37 cellular contexts compared by ENCODE assay signal in the genomic region with DNA sequence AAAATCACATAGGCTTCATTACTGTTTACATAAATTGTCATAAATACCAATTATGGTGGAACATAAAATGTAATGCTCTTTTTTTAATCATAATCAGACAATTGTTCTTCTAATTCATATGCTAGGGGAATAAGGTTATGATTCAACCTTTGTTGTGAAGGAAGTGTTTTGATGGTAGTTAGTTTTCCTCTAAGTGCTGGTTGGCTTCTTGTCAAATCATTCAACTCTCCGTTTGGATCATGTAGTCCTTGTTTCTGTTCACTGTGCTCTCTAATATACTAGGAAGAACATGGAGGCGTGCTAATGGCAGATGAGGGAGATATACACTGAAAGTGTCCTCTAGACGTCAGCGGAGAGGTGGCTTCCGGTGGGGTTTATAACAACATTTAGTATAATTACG.
"Had no signal": no experiment of that assay in that cellular context is flagged by ENCODE, and none has a peak within 500 bp of the region (broad histone marks: within the 10 kb centered on the region; RNA-seq: fewer than 3 reads in every experiment).

No MANE protein-coding gene starts in this region.

- H3K36me3 ChIP-seq: MG63 had no signal

- H2AFZ ChIP-seq: PC-9 had no signal

- FAIRE-seq: bronchial epithelial cell, RCC 7860 had no signal

- H3K27me3 ChIP-seq: MG63 had no signal

- H3K27me3 Mint-ChIP-seq: activated B cell treated with CpG ODN at 0.5 μM for 24 hours; activated CD4-positive, alpha-beta memory T cell treated with anti-CD3 and anti-CD28 coated beads for 36 hours; activated CD8-positive, alpha-beta memory T cell treated with anti-CD3 and anti-CD28 coated beads, Interleukin-2, amount 10 ng/mL, durations not matched to agents 7 days and 5 days; activated naive CD4-positive, alpha-beta T cell treated with anti-CD3 and anti-CD28 coated beads, Interleukin-2, amount 10 ng/mL, durations not matched to agents 7 days and 5 days; activated naive CD8-positive, alpha-beta T cell; activated naive CD8-positive, alpha-beta T cell treated with anti-CD3 and anti-CD28 coated beads, Interleukin-2, amount 50 U/mL, for 24 hours had no signal

- DNase-seq: activated B cell treated with CpG ODN at 0.5 μM for 24 hours; activated CD4-positive, alpha-beta memory T cell treated with anti-CD3 and anti-CD28 coated beads for 36 hours; activated CD4-positive, alpha-beta T cell treated with anti-CD3 and anti-CD28 coated beads for 4 hours; activated CD4-positive, alpha-beta T cell treated with anti-CD3 and anti-CD28 coated beads, Interleukin-2, amount 50 U/mL, for 1 hour; activated CD4-positive, CD25-positive, alpha-beta regulatory T cell treated with anti-CD3 and anti-CD28 coated beads, Interleukin-2, amount 50 U/mL, for 72 hours; activated CD8-positive, alpha-beta memory T cell treated with anti-CD3 and anti-CD28 coated beads for 24 hours; activated CD8-positive, alpha-beta memory T cell treated with anti-CD3 and anti-CD28 coated beads, Interleukin-2, amount 10 ng/mL, durations not matched to agents 7 days and 5 days; activated CD8-positive, alpha-beta memory T cell treated with anti-CD3 and anti-CD28 coated beads, Interleukin-2, amount 50 U/mL, for 48 hours; activated effector memory CD4-positive, alpha-beta T cell treated with Interleukin-2 at 50 U/mL for 16 hours; activated naive CD4-positive, alpha-beta T cell treated with anti-CD3 and anti-CD28 coated beads, Interleukin-2, amount 10 ng/mL, durations not matched to agents 7 days and 5 days; activated naive CD8-positive, alpha-beta T cell treated with anti-CD3 and anti-CD28 coated beads, Interleukin-2, amount 50 U/mL, for 24 hours; activated T-cell treated with anti-CD3 and anti-CD28 coated beads, Interleukin-2, amount 50 U/mL, for 48 hours; anterior cingulate cortex; caudate nucleus; Kasumi-1; KG1; MG63; NCI-H1048; NCI-H1105 treated with DMSO at 0.1 percent for 48 hours; NCI-H1436; NCI-H187; NCI-H2029 treated with DMSO at 0.1 percent for 48 hours; NCI-H226; NCI-H446 treated with DMSO at 0.1 percent for 48 hours; NCI-H524; PC-9; SIG-M5; SW 1271; T-helper 1 cell; T-helper 2 cell; T-helper 9 cell had no signal

- H3K4me1 Mint-ChIP-seq: activated B cell treated with CpG ODN at 0.5 μM for 24 hours; activated CD8-positive, alpha-beta memory T cell treated with anti-CD3 and anti-CD28 coated beads, Interleukin-2, amount 10 ng/mL, durations not matched to agents 7 days and 5 days; activated naive CD4-positive, alpha-beta T cell treated with anti-CD3 and anti-CD28 coated beads, Interleukin-2, amount 10 ng/mL, durations not matched to agents 7 days and 5 days; activated naive CD8-positive, alpha-beta T cell treated with anti-CD3 and anti-CD28 coated beads, Interleukin-2, amount 50 U/mL, for 24 hours had no signal

- H3K27ac Mint-ChIP-seq: activated B cell treated with CpG ODN at 0.5 μM for 24 hours; activated CD4-positive, alpha-beta memory T cell treated with anti-CD3 and anti-CD28 coated beads for 36 hours; activated CD8-positive, alpha-beta memory T cell treated with anti-CD3 and anti-CD28 coated beads, Interleukin-2, amount 10 ng/mL, durations not matched to agents 7 days and 5 days; activated naive CD4-positive, alpha-beta T cell treated with anti-CD3 and anti-CD28 coated beads, Interleukin-2, amount 10 ng/mL, durations not matched to agents 7 days and 5 days; activated naive CD8-positive, alpha-beta T cell; activated naive CD8-positive, alpha-beta T cell treated with anti-CD3 and anti-CD28 coated beads, Interleukin-2, amount 50 U/mL, for 24 hours; brain had no signal

- H3K9me3 ChIP-seq: MG63 had no signal

- H3K4me3 ChIP-seq: MG63, PC-9 had no signal

- H3K4me3 Mint-ChIP-seq: activated B cell treated with CpG ODN at 0.5 μM for 24 hours; activated CD4-positive, alpha-beta memory T cell treated with anti-CD3 and anti-CD28 coated beads for 36 hours; activated CD8-positive, alpha-beta memory T cell treated with anti-CD3 and anti-CD28 coated beads, Interleukin-2, amount 10 ng/mL, durations not matched to agents 7 days and 5 days; activated naive CD4-positive, alpha-beta T cell treated with anti-CD3 and anti-CD28 coated beads, Interleukin-2, amount 10 ng/mL, durations not matched to agents 7 days and 5 days; activated naive CD8-positive, alpha-beta T cell; activated naive CD8-positive, alpha-beta T cell treated with anti-CD3 and anti-CD28 coated beads, Interleukin-2, amount 50 U/mL, for 24 hours; brain had no signal

- H3K4me2 ChIP-seq: PC-9 had no signal

- H3K9me3 Mint-ChIP-seq: activated naive CD8-positive, alpha-beta T cell treated with anti-CD3 and anti-CD28 coated beads, Interleukin-2, amount 50 U/mL, for 24 hours had no signal

- H3K27ac ChIP-seq: PC-9, RWPE1, VCaP had no signal

- H3K36me3 Mint-ChIP-seq: activated CD4-positive, alpha-beta memory T cell treated with anti-CD3 and anti-CD28 coated beads for 36 hours; activated CD8-positive, alpha-beta memory T cell treated with anti-CD3 and anti-CD28 coated beads, Interleukin-2, amount 10 ng/mL, durations not matched to agents 7 days and 5 days; activated naive CD4-positive, alpha-beta T cell treated with anti-CD3 and anti-CD28 coated beads, Interleukin-2, amount 10 ng/mL, durations not matched to agents 7 days and 5 days; activated naive CD8-positive, alpha-beta T cell; brain had no signal
